ENCODE assay signal across 1 cellular context in genomic region chr3:50298836-50299637, GRCh38.
TF ChIP-seq lines count a peak whose summit lies in the region.

HYAL3 (minus strand) TSS chr3:50299405; CDS start chr3:50295602, 3,803 bp downstream.
NAA80 (minus strand) TSS chr3:50299405; CDS start chr3:50297463, 1,942 bp downstream.

TF ChIP-seq in HepG2, 621 proteins besides CTCF, POLR2A, EP300 and RAD21 (continued from another document and continues in another):
- TF ChIP-seq ZNF275 (CRISPR knock-in tag; IDR thresholded peaks at IDR 0.05; ENCODE audit: borderline replicate concordance) = peak; percentile 65; the same call in 1 of the 2 replicates
- no peak for TF ChIP-seq ZNF672 (CRISPR knock-in tag; IDR thresholded peaks at IDR 0.05)
- no peak; the same call in 1 of the 2 replicates for TF ChIP-seq FOXJ3 (CRISPR knock-in tag; IDR thresholded peaks at IDR 0.05; ENCODE audit: borderline replicate concordance)
- TF ChIP-seq ZNF317 (CRISPR knock-in tag; IDR thresholded peaks at IDR 0.05) = no peak
- peak; percentile 23; the same call in 1 of the 2 replicates for TF ChIP-seq FOXP4 (CRISPR knock-in tag; IDR thresholded peaks at IDR 0.05)
- TF ChIP-seq HMGXB4 (CRISPR knock-in tag; IDR thresholded peaks at IDR 0.05; ENCODE audit: borderline replicate concordance in 1 of 2, low read depth in 1 of 2) = peak in 1 of 2 experiments; percentile 79; a peak in 2 of 4 replicates
- no peak for TF ChIP-seq FUBP1 (CRISPR knock-in tag; IDR thresholded peaks at IDR 0.05; ENCODE audit: borderline replicate concordance)
- TF ChIP-seq ZNF703 (CRISPR knock-in tag; IDR thresholded peaks at IDR 0.05; ENCODE audit: borderline replicate concordance) = peak; percentile 62; the same call in 1 of the 2 replicates
- TF ChIP-seq ZNF326 (CRISPR knock-in tag; IDR thresholded peaks at IDR 0.05; ENCODE audit: borderline replicate concordance) = peak; percentile 39; the same call in 1 of the 2 replicates
- peak; percentile 60 for TF ChIP-seq TARDBP (CRISPR knock-in tag; IDR thresholded peaks at IDR 0.05)
- peak; percentile 71 for TF ChIP-seq SRY (CRISPR knock-in tag; IDR thresholded peaks at IDR 0.05)
- no peak for TF ChIP-seq NR2F6 (IDR thresholded peaks at IDR 0.05)
- TF ChIP-seq NR2F6 (CRISPR knock-in tag; IDR thresholded peaks at IDR 0.05) = peak; percentile 19; the same call in 1 of the 2 replicates
- TF ChIP-seq AHDC1 (CRISPR knock-in tag; IDR thresholded peaks at IDR 0.05; ENCODE audit: borderline replicate concordance) = no peak
- TF ChIP-seq PBX3 (CRISPR knock-in tag; IDR thresholded peaks at IDR 0.05; ENCODE audit: borderline replicate concordance) = no peak
- peak; percentile 94 for TF ChIP-seq RBFOX2 (IDR thresholded peaks at IDR 0.05; ENCODE audit: low read depth, low read length)
- peak; percentile 54; the same call in 1 of the 2 replicates for TF ChIP-seq ZNF44 (CRISPR knock-in tag; IDR thresholded peaks at IDR 0.05)
- TF ChIP-seq NFE2 (CRISPR knock-in tag; IDR thresholded peaks at IDR 0.05) = no peak
- TF ChIP-seq ZFP36L1 (CRISPR knock-in tag; IDR thresholded peaks at IDR 0.05) = peak; percentile 68; the same call in 1 of the 2 replicates
- peak; percentile 82; the same call in 1 of the 2 replicates for TF ChIP-seq FIP1L1 (IDR thresholded peaks at IDR 0.05; ENCODE audit: borderline replicate concordance, insufficient read depth, low read depth, low read length)
- peak; percentile 54 for TF ChIP-seq NFYB (CRISPR knock-in tag; IDR thresholded peaks at IDR 0.05)
- TF ChIP-seq POGK (CRISPR knock-in tag; conservative IDR thresholded peaks at IDR 0.05) = peak; percentile 80
- peak; percentile 50 for TF ChIP-seq HINFP (CRISPR knock-in tag; IDR thresholded peaks at IDR 0.05; ENCODE audit: low read depth)
- no peak; the same call in 1 of the 2 replicates for TF ChIP-seq MAF1 (CRISPR knock-in tag; IDR thresholded peaks at IDR 0.05; ENCODE audit: borderline replicate concordance)
- TF ChIP-seq XRCC5 (optimal IDR thresholded peaks at IDR 0.05; ENCODE audit: low read length) = peak; percentile 67
- TF ChIP-seq ZFP37 (CRISPR knock-in tag; IDR thresholded peaks at IDR 0.05; ENCODE audit: borderline replicate concordance) = peak; percentile 23; the same call in 1 of the 2 replicates
- TF ChIP-seq ZNF558 (CRISPR knock-in tag; IDR thresholded peaks at IDR 0.05; ENCODE audit: borderline replicate concordance) = peak; percentile 73; the same call in 1 of the 2 replicates
- TF ChIP-seq KLF11 (CRISPR knock-in tag; IDR thresholded peaks at IDR 0.05) = no peak
- peak; percentile 81 for TF ChIP-seq TAF15 (IDR thresholded peaks at IDR 0.05; ENCODE audit: low read depth, low read length, poor library complexity, severe bottlenecking)
- peak; percentile 93; the same call in 1 of the 2 replicates for TF ChIP-seq CCDC6 (CRISPR knock-in tag; IDR thresholded peaks at IDR 0.05)
- TF ChIP-seq BHLHE40 (IDR thresholded peaks at IDR 0.05; ENCODE audit: low read length) = 0 out of 2 replicates have a peak, but pooled peaks have one; percentile 22
- 0 out of 2 replicates have a peak, but pooled peaks have one; percentile 37 for TF ChIP-seq ZNF670 (CRISPR knock-in tag; IDR thresholded peaks at IDR 0.05; ENCODE audit: borderline replicate concordance)
- TF ChIP-seq HIC2 (CRISPR knock-in tag; IDR thresholded peaks at IDR 0.05; ENCODE audit: low read depth) = peak; percentile 54; the same call in 1 of the 2 replicates
- TF ChIP-seq CBFB (CRISPR knock-in tag; IDR thresholded peaks at IDR 0.05) = peak; percentile 78
- TF ChIP-seq BCL6 (CRISPR knock-in tag; IDR thresholded peaks at IDR 0.05) = peak; percentile 31; the same call in 1 of the 2 replicates
- TF ChIP-seq MXI1 (IDR thresholded peaks at IDR 0.05; ENCODE audit: borderline replicate concordance, low read depth, low read length) = peak; percentile 74; the same call in 1 of the 3 replicates
- 0 out of 2 replicates have a peak, but pooled peaks have one; percentile 8 for TF ChIP-seq TMF1 (CRISPR knock-in tag; IDR thresholded peaks at IDR 0.05; ENCODE audit: low read depth)
- TF ChIP-seq ZNF792 (CRISPR knock-in tag; IDR thresholded peaks at IDR 0.05) = 0 out of 2 replicates have a peak, but pooled peaks have one; percentile 38
- peak; percentile 67; the same call in 1 of the 2 replicates for TF ChIP-seq GFI1 (CRISPR knock-in tag; IDR thresholded peaks at IDR 0.05; ENCODE audit: borderline replicate concordance)
- TF ChIP-seq RARA (CRISPR knock-in tag; IDR thresholded peaks at IDR 0.05) = peak; percentile 14; the same call in 1 of the 2 replicates
- TF ChIP-seq MIER3 (CRISPR knock-in tag; IDR thresholded peaks at IDR 0.05; ENCODE audit: borderline replicate concordance) = peak; percentile 69; the same call in 1 of the 2 replicates
